8 cellular contexts compared by ENCODE assay signal in the genomic region with DNA sequence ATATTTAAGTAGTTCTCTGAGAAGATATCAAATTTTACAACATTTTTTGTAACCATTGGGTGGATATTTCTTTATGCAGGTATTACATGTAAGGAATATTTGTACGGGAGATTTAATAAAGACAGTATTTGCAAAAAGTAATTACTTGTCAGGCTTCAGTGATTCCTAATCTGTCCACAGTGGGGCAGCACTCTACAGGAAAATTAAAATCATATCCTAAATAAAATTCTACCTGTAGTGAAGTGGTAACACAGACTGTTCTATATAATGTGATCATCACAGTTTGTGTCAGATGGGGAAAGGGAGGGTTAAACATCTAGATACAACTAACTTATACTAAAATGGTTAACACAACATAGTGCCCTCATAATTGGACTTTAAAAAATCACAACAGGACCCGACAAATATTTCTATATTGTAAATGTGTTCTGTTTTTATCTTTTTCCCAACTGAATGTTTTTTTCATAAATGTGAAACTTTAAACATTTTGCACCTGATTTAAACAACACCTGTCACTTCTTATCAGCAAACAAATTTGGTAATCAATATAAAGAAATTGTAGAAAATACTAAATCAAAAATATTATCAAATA.
DNase-seq lines count a peak whose midpoint lies in the region; ATAC-seq and TF ChIP-seq lines count a peak whose summit lies in the region.

No MANE protein-coding gene starts in this region.

- H3K4me3 ChIP-seq in SK-N-MC = no peak overlapping the region
- no peak overlapping the region for H3K4me3 ChIP-seq in mucosa of descending colon

- H3K4me1 ChIP-seq in mucosa of descending colon (ENCODE audit: low read depth) = no peaks in the 10 kb centered on the region

- intact Hi-C loops in CD14-positive monocyte (cut with micrococcal nuclease) (no loop called here), mucosa of descending colon (cut with DNase I, micrococcal nuclease) (no loop called here)

- no peak overlapping the region for H3K27ac ChIP-seq in SK-N-MC

- ATAC-seq in GM18502 (IDR thresholded peaks at IDR 0.05; ENCODE audit: poor library complexity, unreplicated experiment) = peak; percentile 76
- no peak for ATAC-seq in mucosa of descending colon
- no peak for ATAC-seq in HG02588 (IDR thresholded peaks at IDR 0.05; ENCODE audit: unreplicated experiment)

- H3K4me3 Mint-ChIP-seq in CD14-positive monocyte = no peak overlapping the region

- no peak overlapping the region for H3K27ac Mint-ChIP-seq in CD14-positive monocyte

- no peaks in the 10 kb centered on the region for H3K4me1 Mint-ChIP-seq in CD14-positive monocyte

- H3K36me3 ChIP-seq in SK-N-MC (ENCODE audit: insufficient read depth, low read length) = no peaks in the 10 kb centered on the region
- H3K36me3 ChIP-seq in mucosa of descending colon (ENCODE audit: low read depth) = no peaks in the 10 kb centered on the region

- TF ChIP-seq CTCF in CD14-positive monocyte (IDR thresholded peaks at IDR 0.05) = peak; percentile 79
- peak; percentile 85 for TF ChIP-seq CTCF in LNCAP (IDR thresholded peaks at IDR 0.05)
- peak; percentile 37 for TF ChIP-seq CTCF in mucosa of descending colon (IDR thresholded peaks at IDR 0.05)

- H3K9me3 Mint-ChIP-seq in CD14-positive monocyte = no peaks in the 10 kb centered on the region

- no peak overlapping the region for H3K9ac ChIP-seq in SK-N-MC (ENCODE audit: insufficient read length)

- H3K36me3 Mint-ChIP-seq in CD14-positive monocyte = no peaks in the 10 kb centered on the region

- no peaks in the 10 kb centered on the region for H3K9me3 ChIP-seq in SK-N-MC (ENCODE audit: low read depth, low read length)
- no peaks in the 10 kb centered on the region for H3K9me3 ChIP-seq in mucosa of descending colon

- DNase-seq in CD14-positive monocyte (ENCODE audit: low spot score) (no peak), SK-N-MC (ENCODE audit: low read depth, low spot score) (peak; percentile 59), dermis microvascular lymphatic vessel endothelial cell (ENCODE audit: low read depth in 2 of 2) (peak; percentile 36 to 47), mucosa of descending colon (peak in 1 of 3 donors; percentile 70), cerebellar nuclear complex (lab: John Stamatoyannopoulos, UW) (no peak)

- H3K27me3 Mint-ChIP-seq in CD14-positive monocyte (ENCODE audit: low read depth in 3 of 3) = no peaks in the 10 kb centered on the region

Comparison
In these comparisons a context has a peak if more than half of its experiments do, and no peak if none do; other contexts are left out.
1. DNase-seq: peak in SK-N-MC (single experiment) and dermis microvascular lymphatic vessel endothelial cell (2 of 2); none in CD14-positive monocyte (single experiment) and cerebellar nuclear complex (0 of 2).
2. Peak in every context shown above with its lines, with median percentiles within 50 percentile points of each other: CTCF ChIP-seq.